20 cellular contexts compared by ENCODE assay signal in the genomic region with DNA sequence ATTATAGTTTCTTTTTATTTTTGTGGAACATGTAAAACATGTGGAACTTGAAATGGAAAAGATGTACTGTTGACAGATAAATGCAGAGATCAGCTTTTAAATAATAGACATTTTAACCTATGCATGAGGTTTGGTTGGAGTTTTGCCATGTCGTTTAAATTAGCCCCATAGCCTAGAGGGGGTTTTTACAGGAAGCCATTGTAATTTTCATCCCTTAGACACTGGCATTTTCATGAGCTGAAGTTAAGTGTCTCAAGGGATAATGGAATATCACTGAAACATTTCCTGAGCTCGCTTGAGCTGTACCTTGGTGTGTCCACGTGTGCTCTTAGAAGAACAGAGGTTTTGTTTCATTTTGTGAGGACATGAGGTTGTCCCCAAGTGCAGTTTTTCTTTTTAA. TPM values are rescaled to one million over a fixed set of nuclear protein-coding genes. Genes with fewer than 3 reads are reported as not detected.
DNase-seq lines count a peak whose midpoint lies in the region; ATAC-seq and TF ChIP-seq lines count a peak whose summit lies in the region.
"Had no signal": no experiment of that assay in that cellular context is flagged by ENCODE, and none has a peak within 500 bp of the region (broad histone marks: within the 10 kb centered on the region; RNA-seq: fewer than 3 reads in every experiment).

No MANE protein-coding gene starts in this region.

- peak overlapping the region; percentile 41 for H3K4me3 Mint-ChIP-seq in osteocyte (ENCODE audit: unreplicated experiment)
- H3K4me3 Mint-ChIP-seq in activated T-cell treated with anti-CD3 and anti-CD28 coated beads, Interleukin-2, amount 50 U/mL, for 4 hours = no peak overlapping the region

- no peak for TF ChIP-seq CTCF in osteocyte (IDR thresholded peaks at IDR 0.05)

- in situ Hi-C loops in SK-MEL-5 (cut with HindIII; ENCODE audit: low pct_unique_long_range_greater_than_20kb, low sequenced_read_pairs) = no loop called here

- peak overlapping the region; percentile 86 for H3K27ac Mint-ChIP-seq in osteocyte (ENCODE audit: unreplicated experiment)

- H3K27me3 Mint-ChIP-seq in osteocyte (ENCODE audit: unreplicated experiment) = no peaks in the 10 kb centered on the region
- peaks cover 3% of the 10 kb centered on the region for H3K27me3 Mint-ChIP-seq in activated T-cell treated with anti-CD3 and anti-CD28 coated beads, Interleukin-2, amount 50 U/mL, for 4 hours (ENCODE audit: low read depth)

- DNase-seq in DMS 273 (lab: John Stamatoyannopoulos, UW; ENCODE audit: unreplicated experiment) (peak; percentile 20), DMS 273 treated with DMSO at 0.1 percent for 48 hours (lab: John Stamatoyannopoulos, UW) (no peak), NCI-H1048 (lab: John Stamatoyannopoulos, UW) (peak; percentile 57), SK-MEL-5 (ENCODE audit: low read depth, low spot score) (peak; percentile 93), osteocyte (ENCODE audit: extremely low spot score, unreplicated experiment) (no peak)
- DNase-seq in stimulated activated CD8-positive, alpha-beta memory T cell treated with anti-CD3 and anti-CD28 coated beads, Interleukin-4, amount 100 ng/mL, for 48 hours = no peak
- DNase-seq in activated T-cell treated with anti-CD3 and anti-CD28 coated beads, Interleukin-2, amount 50 U/mL, for 4 hours = no peak
- DNase-seq: DMS53, EL, GDM1, HCEC 1CT, NCI-H1092, NCI-H1436, NCI-H187, NCI-H2227 treated with DMSO at 0.1 percent for 48 hours, NCI-H526 treated with DMSO at 0.1 percent for 48 hours, SHP77 had no signal

- H3K4me1 Mint-ChIP-seq in osteocyte (ENCODE audit: unreplicated experiment) = peaks cover 60% of the 10 kb centered on the region
- H3K4me1 Mint-ChIP-seq in activated T-cell treated with anti-CD3 and anti-CD28 coated beads, Interleukin-2, amount 50 U/mL, for 4 hours (ENCODE audit: low read depth) = no peaks in the 10 kb centered on the region

- H3K9me3 Mint-ChIP-seq in osteocyte (ENCODE audit: unreplicated experiment) = no peaks in the 10 kb centered on the region
- H3K9me3 Mint-ChIP-seq in activated T-cell treated with anti-CD3 and anti-CD28 coated beads, Interleukin-2, amount 50 U/mL, for 4 hours = no peaks in the 10 kb centered on the region

- peaks cover 1% of the 10 kb centered on the region for H3K36me3 Mint-ChIP-seq in osteocyte (ENCODE audit: unreplicated experiment)
- no peaks in the 10 kb centered on the region for H3K36me3 Mint-ChIP-seq in activated T-cell treated with anti-CD3 and anti-CD28 coated beads, Interleukin-2, amount 50 U/mL, for 4 hours (ENCODE audit: insufficient read depth)

- ATAC-seq in activated T-cell treated with anti-CD3 and anti-CD28 coated beads, Interleukin-2, amount 50 U/mL, for 4 hours = no peak
- no peak for ATAC-seq in GM19324 (IDR thresholded peaks at IDR 0.05; ENCODE audit: low FRiP score, unreplicated experiment)
- ATAC-seq: GM12878, Panc1 had no signal

RNA-seq across cellular contexts. Expression of a gene that starts 54.2 kb away (rescaled TPM):
- total RNA-seq in SK-MEL-5 (2014; rRNA removed; shearing (Covaris generic)) = 128 and 150 TPM in 2 replicates
- polyA plus RNA-seq in SK-MEL-5 (2015; cell fraction: cytosol; rRNA removed) = 92.7 and 126 TPM in 2 replicates
- polyA plus RNA-seq in SK-MEL-5 (2015; cell fraction: nucleus; rRNA removed) = 93.1 and 121 TPM in 2 replicates
- total RNA-seq in osteocyte = 91.4 and 95.9 TPM in 2 replicates
- under 1 TPM; under 0.01 to 0.03 (median 0.03) TPM for total RNA-seq in activated T-cell treated with anti-CD3 and anti-CD28 coated beads, Interleukin-2, amount 50 U/mL, for 4 hours

Comparison
In these comparisons a context has a peak if more than half of its experiments do, and no peak if none do; other contexts are left out.
1. DNase-seq: peak in DMS 273 (single experiment), NCI-H1048 (single experiment) and SK-MEL-5 (single experiment); none in DMS 273 treated with DMSO at 0.1 percent for 48 hours (single experiment), osteocyte (single experiment), stimulated activated CD8-positive, alpha-beta memory T cell treated with anti-CD3 and anti-CD28 coated beads, Interleukin-4, amount 100 ng/mL, for 48 hours (single experiment) and activated T-cell treated with anti-CD3 and anti-CD28 coated beads, Interleukin-2, amount 50 U/mL, for 4 hours (single experiment).
2. RNA of a gene that starts 54.2 kb away (total RNA-seq): 128 to 150 TPM in SK-MEL-5 and 91.4 to 95.9 TPM in osteocyte; under 0.01 to 0.03 TPM in activated T-cell treated with anti-CD3 and anti-CD28 coated beads, Interleukin-2, amount 50 U/mL, for 4 hours; every median in the first group is over 10 times any median in the second.